ENCODE assay signal across 2 cellular contexts in genomic region chr10:102121739-102122372, GRCh38.
TF ChIP-seq lines count a peak whose summit lies in the region.

No MANE protein-coding gene starts in this region.

TF ChIP-seq in A549, 52 proteins besides CTCF, POLR2A, EP300 and RAD21 (continued from another document):
- TF ChIP-seq PBX3 (IDR thresholded peaks at IDR 0.05): 0 out of 2 replicates have a peak, but pooled peaks have one; percentile 18

TF ChIP-seq in IMR-90, 13 proteins besides CTCF, POLR2A, EP300 and RAD21 (continued from another document):
- TF ChIP-seq ELK1 (IDR thresholded peaks at IDR 0.05; ENCODE audit: borderline replicate concordance, low read depth, low read length): no peak
- TF ChIP-seq CEBPB (IDR thresholded peaks at IDR 0.05; ENCODE audit: low read depth, low read length): no peak
- no peak for TF ChIP-seq BHLHE40 (IDR thresholded peaks at IDR 0.05; ENCODE audit: low read depth, low read length)
- TF ChIP-seq NFE2L2 (IDR thresholded peaks at IDR 0.05; ENCODE audit: low read depth, low read length): no peak
- no peak for TF ChIP-seq CHD1 (IDR thresholded peaks at IDR 0.05; ENCODE audit: low read depth, low read length)
- no peak for TF ChIP-seq SMC3 (IDR thresholded peaks at IDR 0.05; ENCODE audit: low read depth, low read length)
- TF ChIP-seq USF2 (IDR thresholded peaks at IDR 0.05; ENCODE audit: low read depth, low read length): no peak
- peak; percentile 31; the same call in 1 of the 2 replicates for TF ChIP-seq MAFK (IDR thresholded peaks at IDR 0.05; ENCODE audit: low read depth, low read length)
- peak; percentile 77; the same call in 1 of the 2 replicates for TF ChIP-seq MAZ (IDR thresholded peaks at IDR 0.05; ENCODE audit: borderline replicate concordance, low read depth, low read length)
- TF ChIP-seq MXI1 (IDR thresholded peaks at IDR 0.05; ENCODE audit: borderline replicate concordance, low read depth, low read length): no peak
